In the genomic region with DNA sequence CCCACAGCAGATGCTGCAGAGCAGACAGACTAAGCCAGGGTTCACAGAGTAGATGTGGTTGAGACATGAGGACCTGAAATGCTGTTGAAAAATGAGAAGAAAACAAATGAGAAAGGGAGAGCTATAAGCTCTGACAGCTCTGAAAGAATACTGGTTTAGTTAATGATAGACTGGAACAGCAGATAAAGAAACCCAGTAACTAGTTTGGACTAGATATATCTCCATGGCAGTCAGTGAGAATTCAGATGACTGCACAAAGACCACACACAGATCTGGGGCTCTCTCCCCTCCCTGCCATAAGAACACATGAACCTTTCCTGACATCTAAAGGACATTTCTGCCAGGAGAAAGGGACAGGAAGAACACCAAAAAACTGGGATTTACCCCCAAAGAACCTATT, we compare ENCODE assay signal across 27 cellular contexts. TPM values are rescaled to one million over a fixed set of nuclear protein-coding genes. Genes with fewer than 3 reads are reported as not detected.
DNase-seq lines count a peak whose midpoint lies in the region; TF ChIP-seq lines count a peak whose summit lies in the region.
"Had no signal": no experiment of that assay in that cellular context is flagged by ENCODE, and none has a peak within 500 bp of the region (broad histone marks: within the 10 kb centered on the region; RNA-seq: fewer than 3 reads in every experiment).

No MANE protein-coding gene starts in this region.

- TF ChIP-seq CTCF in WERI-Rb-1 (IDR thresholded peaks at IDR 0.05; ENCODE audit: low read depth, low read length) (no peak), progenitor cell of endocrine pancreas (IDR thresholded peaks at IDR 0.05; ENCODE audit: unreplicated experiment) (no peak)

- no peaks in the 10 kb centered on the region for H3K27me3 ChIP-seq in WERI-Rb-1 (ENCODE audit: insufficient read depth, low read depth, severe bottlenecking)
- H3K27me3 ChIP-seq: BLaER1 treated with 17β-estradiol and CSF1 and Interleukin-3, amounts not matched to agents 10 nM and 100 nM had no signal

- peak overlapping the region; percentile 88 for H3K27ac ChIP-seq in WERI-Rb-1
- H3K27ac ChIP-seq: A549; BLaER1 treated with 17β-estradiol and CSF1 and Interleukin-3, amounts not matched to agents 10 nM and 100 nM; KMS-11; RWPE1; SK-N-MC had no signal

- no peaks in the 10 kb centered on the region for H3K27me3 Mint-ChIP-seq in progenitor cell of endocrine pancreas

- H3K36me3 ChIP-seq in WERI-Rb-1 = no peaks in the 10 kb centered on the region
- H3K36me3 ChIP-seq: BLaER1 treated with 17β-estradiol and CSF1 and Interleukin-3, amounts not matched to agents 10 nM and 100 nM had no signal

- H3K4me3 ChIP-seq in WERI-Rb-1 (ENCODE audit: low read depth, low read length) = no peak overlapping the region
- H3K4me3 ChIP-seq: A549; BLaER1 treated with 17β-estradiol and CSF1 and Interleukin-3, amounts not matched to agents 10 nM and 100 nM; SK-N-MC had no signal

- peaks cover 24% of the 10 kb centered on the region for H3K4me1 Mint-ChIP-seq in progenitor cell of endocrine pancreas (ENCODE audit: low read depth)
- H3K4me1 Mint-ChIP-seq: CD4-positive, alpha-beta memory T cell had no signal

- H3K27ac Mint-ChIP-seq in progenitor cell of endocrine pancreas = peak overlapping the region; percentile 15
- H3K27ac Mint-ChIP-seq: CD4-positive, alpha-beta memory T cell; T-helper 1 cell treated with Interleukin-12 subunit alpha and Interleukin-12 subunit beta and Interleukin-4 antibody, amounts not matched to agents 30 μg/mL and 1 μg/mL, for 36 hours had no signal

- DNase-seq in NCI-H748 (lab: John Stamatoyannopoulos, UW; ENCODE audit: unreplicated experiment) = peak; percentile 27
- no peak for DNase-seq in NCI-H748 treated with DMSO at 0.1 percent for 48 hours (lab: John Stamatoyannopoulos, UW)
- DNase-seq in NCI-H146 (lab: John Stamatoyannopoulos, UW) = peak; percentile 31
- DNase-seq in WERI-Rb-1 = peak; percentile 61
- no peak for DNase-seq in progenitor cell of endocrine pancreas (ENCODE audit: low spot score, unreplicated experiment)
- no peak for DNase-seq in SHP77 (lab: John Stamatoyannopoulos, UW)
- no peak for DNase-seq in GM19238 (ENCODE audit: insufficient read length, low spot score)
- DNase-seq: AML-193; CD4-positive, alpha-beta memory T cell; COR-L47; IMR-90; NCI-H1048; NCI-H1417 treated with DMSO at 0.1 percent for 48 hours; NCI-H187 treated with DMSO at 0.1 percent for 48 hours; NCI-H2227 treated with DMSO at 0.1 percent for 48 hours; NCI-H526 treated with DMSO at 0.1 percent for 48 hours; SHP77 treated with DMSO at 0.1 percent for 48 hours; SW 1271; T-helper 9 cell had no signal

- H3K4me3 Mint-ChIP-seq in progenitor cell of endocrine pancreas (ENCODE audit: low read depth) = no peak overlapping the region
- H3K4me3 Mint-ChIP-seq: CD4-positive, alpha-beta memory T cell; T-helper 1 cell treated with Interleukin-12 subunit alpha and Interleukin-12 subunit beta and Interleukin-4 antibody, amounts not matched to agents 30 μg/mL and 1 μg/mL, for 36 hours had no signal

- no peaks in the 10 kb centered on the region for H3K36me3 Mint-ChIP-seq in progenitor cell of endocrine pancreas (ENCODE audit: insufficient read depth)
- H3K36me3 Mint-ChIP-seq: CD4-positive, alpha-beta memory T cell had no signal

- H3K9me3 ChIP-seq in WERI-Rb-1 (ENCODE audit: severe bottlenecking) = no peaks in the 10 kb centered on the region
- H3K9me3 ChIP-seq: A549; BLaER1 treated with 17β-estradiol and CSF1 and Interleukin-3, amounts not matched to agents 10 nM and 100 nM had no signal

- H3K9me3 Mint-ChIP-seq in progenitor cell of endocrine pancreas (ENCODE audit: low read depth) = no peaks in the 10 kb centered on the region
- H3K9me3 Mint-ChIP-seq: CD4-positive, alpha-beta memory T cell; T-helper 1 cell treated with Interleukin-12 subunit alpha and Interleukin-12 subunit beta and Interleukin-4 antibody, amounts not matched to agents 30 μg/mL and 1 μg/mL, for 36 hours had no signal

RNA-seq across cellular contexts. Expression of a gene that starts 8.2 kb away (rescaled TPM):
- total RNA-seq in progenitor cell of endocrine pancreas = not detected in 2 replicates
- total RNA-seq: CD4-positive, alpha-beta memory T cell; G401; IMR-90; NCI-H460 had no signal

Comparison
In these comparisons a context has a peak if more than half of its experiments do, and no peak if none do; other contexts are left out.
1. DNase-seq: peak in NCI-H748 (single experiment), NCI-H146 (single experiment) and WERI-Rb-1 (single experiment); none in NCI-H748 treated with DMSO at 0.1 percent for 48 hours (single experiment), progenitor cell of endocrine pancreas (single experiment), SHP77 (0 of 2) and GM19238 (single experiment).